10 cellular contexts compared by ENCODE assay signal in the genomic region with DNA sequence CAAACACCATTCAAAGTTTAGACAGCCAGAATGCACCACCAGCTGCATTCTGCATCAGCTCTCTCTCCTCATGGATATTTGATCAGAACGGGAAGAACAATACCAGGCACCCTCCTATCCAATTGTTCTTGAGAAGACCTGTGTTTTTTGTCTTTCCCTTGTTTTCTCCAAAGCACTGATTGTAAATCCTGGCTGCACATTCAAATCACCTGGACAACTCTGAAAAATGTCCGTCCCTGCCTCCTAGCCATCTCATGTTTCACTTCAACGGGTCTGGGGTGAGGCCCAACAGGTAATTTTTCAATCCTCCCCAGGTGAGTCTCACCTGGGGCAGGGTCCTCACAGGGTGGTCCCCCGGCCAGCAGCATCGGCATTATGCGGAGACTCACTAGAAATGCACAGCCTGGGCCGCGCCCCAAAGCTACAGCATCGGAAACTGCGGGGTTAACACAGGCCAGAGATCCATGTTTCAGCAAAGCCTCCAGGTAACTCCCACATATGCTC. TPM values are rescaled to one million over a fixed set of nuclear protein-coding genes. Genes with fewer than 3 reads are reported as not detected.
A peak's percentile ranks its signal among the peaks of the same experiment; 100 is the strongest.
DNase-seq lines count a peak whose midpoint lies in the region; ATAC-seq and TF ChIP-seq lines count a peak whose summit lies in the region.
"Had no signal": no experiment of that assay in that cellular context is flagged by ENCODE, and none has a peak within 500 bp of the region (broad histone marks: within the 10 kb centered on the region; RNA-seq: fewer than 3 reads in every experiment).

No MANE protein-coding gene starts in this region.

- H2BK120ac ChIP-seq in trophoblast cell (ENCODE audit: insufficient read depth, low read length, poor library complexity): no peak overlapping the region

- H3K79me1 ChIP-seq in trophoblast cell (ENCODE audit: low read length): peaks cover 4% of the 10 kb centered on the region

- no peak overlapping the region for H2BK5ac ChIP-seq in trophoblast cell (ENCODE audit: low read depth, low read length, poor library complexity)

- H3K4me3 ChIP-seq in esophagus (ENCODE audit: low read depth in 1 of 2, low read length in 2 of 2) (peak overlapping the region; percentile 37 to 43), trophoblast cell (ENCODE audit: low read depth, low read length) (no peak overlapping the region)
- H3K4me3 ChIP-seq: mucosa of descending colon had no signal

- H2AK5ac ChIP-seq in trophoblast cell (ENCODE audit: low read length): no peak overlapping the region

- no peak overlapping the region for H3K23ac ChIP-seq in trophoblast cell (ENCODE audit: low read length)

- no peak overlapping the region for H4K8ac ChIP-seq in trophoblast cell (ENCODE audit: low read depth, low read length)

- no peak overlapping the region for H3K4ac ChIP-seq in trophoblast cell (ENCODE audit: low read depth, low read length)

- peak overlapping the region; percentile 78 to 89 for H3K4me3 Mint-ChIP-seq in CD14-positive monocyte

- no peak overlapping the region for H4K12ac ChIP-seq in trophoblast cell (ENCODE audit: low read depth, low read length)

- H3K4me1 Mint-ChIP-seq in CD14-positive monocyte: peaks cover 59% of the 10 kb centered on the region

- peak overlapping the region in 1 of 2 donors; percentile 31 for H3K27ac ChIP-seq in esophagus (ENCODE audit: low read depth in 2 of 2, low read length in 1 of 2)
- no peak overlapping the region for H3K27ac ChIP-seq in trophoblast cell (ENCODE audit: low read depth, low read length)

- H3K27me3 ChIP-seq in esophagus (ENCODE audit: control insufficient read depth in 1 of 2, insufficient read depth in 2 of 2, low read length in 2 of 2) (no peaks in the 10 kb centered on the region), trophoblast cell (ENCODE audit: insufficient read depth, low read length) (no peaks in the 10 kb centered on the region)

- intact Hi-C loops in CD14-positive monocyte (cut with micrococcal nuclease): loop anchor here (5.0 to 10.0 kb wide), 4 partner anchors 59 to 616 kb away; no protein-coding TSS in a partner anchor

- no peak overlapping the region for H4K91ac ChIP-seq in trophoblast cell (ENCODE audit: low read depth, low read length)

- no peak overlapping the region for H2BK12ac ChIP-seq in trophoblast cell (ENCODE audit: low read length)

- DNase-seq in CD14-positive monocyte (ENCODE audit: low spot score) (no peak), NCI-H526 (lab: John Stamatoyannopoulos, UW) (peak; percentile 78 to 81), trophoblast cell (no peak), omental fat pad (ENCODE audit: low spot score) (no peak)
- DNase-seq: activated effector memory CD4-positive, alpha-beta T cell treated with anti-CD3 and anti-CD28 coated beads, Interleukin-2, amount 50 U/mL, for 16 hours had no signal

- no peaks in the 10 kb centered on the region for H3K27me3 Mint-ChIP-seq in CD14-positive monocyte (ENCODE audit: low read depth in 3 of 3)

- H3K27ac Mint-ChIP-seq in CD14-positive monocyte: peak overlapping the region in 4 of 7 donors; percentile 37 to 63 (median 44)

- no peak overlapping the region for H2AFZ ChIP-seq in trophoblast cell (ENCODE audit: insufficient read depth, low read length, poor library complexity)

- H3K79me2 ChIP-seq in trophoblast cell (ENCODE audit: control insufficient read depth, insufficient read depth, low read length, poor library complexity): peaks cover 4% of the 10 kb centered on the region

- peak overlapping the region; percentile 44 for H3K4me2 ChIP-seq in trophoblast cell (ENCODE audit: low read length)

- H3K18ac ChIP-seq in trophoblast cell (ENCODE audit: low read length): no peak overlapping the region

- H3K9me3 Mint-ChIP-seq in CD14-positive monocyte: peaks cover 0 to 7% (median 3%) of the 10 kb centered on the region in 7 donors

- no peak overlapping the region for H3K14ac ChIP-seq in trophoblast cell (ENCODE audit: low read length)

- 43 to 44% methylated on average over 10 of the region's 10 CpGs for WGBS in esophagus, 2 donors
- no CpG with 5 or more reads among the region's 10 CpGs for WGBS in trophoblast cell (ENCODE audit: extremely low coverage, insufficient coverage, insufficient read length)

- H3K9ac ChIP-seq in trophoblast cell (ENCODE audit: low read length): no peak overlapping the region

- peaks cover 3 to 24% of the 10 kb centered on the region in 2 donors for H3K4me1 ChIP-seq in esophagus (ENCODE audit: control insufficient read depth in 2 of 2, insufficient read depth in 2 of 2, low read length in 1 of 2)
- peaks cover 16 to 21% of the 10 kb centered on the region in 2 experiments for H3K4me1 ChIP-seq in trophoblast cell (ENCODE audit: control insufficient read depth in 1 of 2, insufficient read depth in 2 of 2, low read length in 2 of 2)

- TF ChIP-seq CTCF in CD14-positive monocyte (IDR thresholded peaks at IDR 0.05) (no peak), omental fat pad (IDR thresholded peaks at IDR 0.05) (no peak)

- H3K9me3 ChIP-seq in esophagus (ENCODE audit: control insufficient read depth in 2 of 2, insufficient read depth in 1 of 2, low read depth in 1 of 2, low read length in 1 of 2): peaks cover 0 to 4% of the 10 kb centered on the region in 2 donors
- peaks cover 2% of the 10 kb centered on the region for H3K9me3 ChIP-seq in trophoblast cell (ENCODE audit: insufficient read depth, low read depth, low read length)
- H3K9me3 ChIP-seq: mucosa of descending colon had no signal

- ATAC-seq in omental fat pad (ENCODE audit: low FRiP score): no peak
- ATAC-seq in GM21515 (IDR thresholded peaks at IDR 0.05; ENCODE audit: unreplicated experiment): no peak
- no peak for ATAC-seq in HG03378 (IDR thresholded peaks at IDR 0.05; ENCODE audit: unreplicated experiment)
- no peak for ATAC-seq in HG03097 (IDR thresholded peaks at IDR 0.05; ENCODE audit: low FRiP score, unreplicated experiment)
- ATAC-seq: mucosa of descending colon had no signal

- H3K36me3 Mint-ChIP-seq in CD14-positive monocyte: peaks cover 33 to 44% of the 10 kb centered on the region in 2 donors

- H3K36me3 ChIP-seq in esophagus (ENCODE audit: control insufficient read depth in 2 of 2, insufficient read depth in 2 of 2, low read length in 1 of 2) (peaks cover 0 to 25% of the 10 kb centered on the region in 2 donors), trophoblast cell (ENCODE audit: control insufficient read depth in 1 of 2, insufficient read depth in 2 of 2, low read length in 2 of 2) (peaks cover 19 to 22% of the 10 kb centered on the region in 2 experiments)

RNA-seq across cellular contexts. Expression of a gene that starts 5.5 kb away (rescaled TPM):
- polyA plus RNA-seq in CD14-positive monocyte (1 to 10 TPM; 2.4 to 3.5 TPM), esophagus (1 to 10 TPM; 1.6 to 2.6 TPM)
- polyA plus RNA-seq in trophoblast cell (2013): 6.2 and 6.6 TPM in 2 replicates
- total RNA-seq in omental fat pad: 10 to 100 TPM; 25.2 to 70.9 (median 34.2) TPM

Comparison
In these comparisons a context has a peak if more than half of its experiments do, and no peak if none do; other contexts are left out.
1. DNase-seq: peak in NCI-H526 (2 of 2); none in CD14-positive monocyte (single experiment), trophoblast cell (0 of 2) and omental fat pad (single experiment).